In the genomic region with DNA sequence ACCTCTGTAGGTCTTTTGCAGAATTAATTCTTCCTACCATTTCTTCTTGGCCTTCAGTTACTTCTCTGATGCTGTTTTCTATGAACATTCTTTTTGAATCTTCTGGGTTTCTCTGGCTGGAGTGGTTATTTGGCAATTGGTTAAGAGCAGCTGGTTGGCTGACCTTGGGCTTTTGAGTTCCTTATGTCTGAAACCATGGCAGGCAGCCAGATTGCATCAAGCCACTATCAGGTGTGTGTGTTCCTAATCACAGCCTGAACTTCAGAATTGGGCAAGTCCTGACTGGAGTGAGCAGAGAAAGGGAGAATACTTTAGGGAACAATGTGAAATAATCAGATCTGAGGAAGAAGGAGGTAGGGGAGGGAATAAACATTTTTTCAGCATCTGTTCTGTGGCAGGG, we compare ENCODE assay signal across 8 cellular contexts.
DNase-seq lines count a peak whose midpoint lies in the region; ATAC-seq lines count a peak whose summit lies in the region.

No MANE protein-coding gene starts in this region.

- H3K4me2 ChIP-seq in skeletal muscle satellite cell (ENCODE audit: low read length) = peak overlapping the region; percentile 12

- H3K9ac ChIP-seq in skeletal muscle satellite cell (ENCODE audit: low read depth, low read length) = no peak overlapping the region

- ATAC-seq in GM21447 (IDR thresholded peaks at IDR 0.05; ENCODE audit: unreplicated experiment) (peak; percentile 19), HG03159 (IDR thresholded peaks at IDR 0.05; ENCODE audit: unreplicated experiment) (no peak), GM18909 (IDR thresholded peaks at IDR 0.05; ENCODE audit: poor library complexity, unreplicated experiment) (no peak)

- H3K36me3 ChIP-seq in SJCRH30 = 0 out of 2 replicates have a peak, but pooled peaks cover 2% of the 10 kb centered on the region
- H3K36me3 ChIP-seq in skeletal muscle satellite cell (ENCODE audit: insufficient read depth, low read length) = peaks cover 17% of the 10 kb centered on the region

- H3K27ac ChIP-seq in SJCRH30 = no peak overlapping the region

- intact Hi-C loops in cardiac septum (cut with DNase I) = loop anchor here (5.0 kb wide), 1 partner anchor 45 kb away; no protein-coding TSS in a partner anchor

- H3K9me3 ChIP-seq in SJCRH30 (replicated peaks) (no peaks in the 10 kb centered on the region), skeletal muscle satellite cell (replicated peaks; ENCODE audit: low read length) (no peaks in the 10 kb centered on the region)

- no peak overlapping the region for H3K4me3 ChIP-seq in SJCRH30
- H3K4me3 ChIP-seq in skeletal muscle satellite cell (ENCODE audit: low read length) = no peak overlapping the region

- peak; percentile 30 to 47 for DNase-seq in SJCRH30
- DNase-seq in cardiac septum (ENCODE audit: low spot score) = peak; percentile 85
- no peak for DNase-seq in occipital lobe (lab: John Stamatoyannopoulos, UW)
- DNase-seq in activated gamma-delta T cell treated with Interleukin-2 at 50 U/mL for 16 hours = no peak

- H3K27me3 ChIP-seq in SJCRH30 (no peaks in the 10 kb centered on the region), skeletal muscle satellite cell (ENCODE audit: control insufficient read depth, insufficient read depth, low read length) (no peaks in the 10 kb centered on the region)

- H3K4me1 ChIP-seq in SJCRH30 (peaks cover 23% of the 10 kb centered on the region), skeletal muscle satellite cell (ENCODE audit: control insufficient read depth, insufficient read depth, low read length) (peaks cover 37% of the 10 kb centered on the region)

Comparison
In these comparisons a context has a peak if more than half of its experiments do, and no peak if none do; other contexts are left out.
1. DNase-seq: peak in SJCRH30 (2 of 2) and cardiac septum (single experiment); none in occipital lobe (single experiment) and activated gamma-delta T cell treated with Interleukin-2 at 50 U/mL for 16 hours (single experiment).